1 cellular context compared by ENCODE assay signal in the genomic region with DNA sequence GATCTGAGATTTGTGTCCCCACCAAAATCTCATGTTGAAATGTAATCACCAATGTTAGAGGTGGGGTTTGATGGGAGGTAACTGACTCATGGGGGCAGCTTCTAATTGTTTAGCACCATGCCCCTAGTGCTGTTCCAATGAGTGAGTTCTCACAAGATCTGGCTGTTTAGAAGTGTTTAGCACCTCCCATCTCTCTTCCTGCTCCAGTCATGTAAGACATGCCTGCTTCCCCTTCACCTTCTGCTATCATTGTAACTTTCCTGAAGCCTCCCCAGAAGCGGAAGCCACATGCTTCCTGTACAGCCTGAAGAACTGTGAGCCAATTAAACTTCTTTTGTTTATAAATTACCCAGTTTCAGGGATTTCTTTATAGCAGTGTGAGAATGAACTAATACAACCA.
TF ChIP-seq lines count a peak whose summit lies in the region.

No MANE protein-coding gene starts in this region.

TF ChIP-seq in HepG2, 621 proteins besides CTCF, POLR2A, EP300 and RAD21 (continued from another document):
- TF ChIP-seq, protein P1, sequence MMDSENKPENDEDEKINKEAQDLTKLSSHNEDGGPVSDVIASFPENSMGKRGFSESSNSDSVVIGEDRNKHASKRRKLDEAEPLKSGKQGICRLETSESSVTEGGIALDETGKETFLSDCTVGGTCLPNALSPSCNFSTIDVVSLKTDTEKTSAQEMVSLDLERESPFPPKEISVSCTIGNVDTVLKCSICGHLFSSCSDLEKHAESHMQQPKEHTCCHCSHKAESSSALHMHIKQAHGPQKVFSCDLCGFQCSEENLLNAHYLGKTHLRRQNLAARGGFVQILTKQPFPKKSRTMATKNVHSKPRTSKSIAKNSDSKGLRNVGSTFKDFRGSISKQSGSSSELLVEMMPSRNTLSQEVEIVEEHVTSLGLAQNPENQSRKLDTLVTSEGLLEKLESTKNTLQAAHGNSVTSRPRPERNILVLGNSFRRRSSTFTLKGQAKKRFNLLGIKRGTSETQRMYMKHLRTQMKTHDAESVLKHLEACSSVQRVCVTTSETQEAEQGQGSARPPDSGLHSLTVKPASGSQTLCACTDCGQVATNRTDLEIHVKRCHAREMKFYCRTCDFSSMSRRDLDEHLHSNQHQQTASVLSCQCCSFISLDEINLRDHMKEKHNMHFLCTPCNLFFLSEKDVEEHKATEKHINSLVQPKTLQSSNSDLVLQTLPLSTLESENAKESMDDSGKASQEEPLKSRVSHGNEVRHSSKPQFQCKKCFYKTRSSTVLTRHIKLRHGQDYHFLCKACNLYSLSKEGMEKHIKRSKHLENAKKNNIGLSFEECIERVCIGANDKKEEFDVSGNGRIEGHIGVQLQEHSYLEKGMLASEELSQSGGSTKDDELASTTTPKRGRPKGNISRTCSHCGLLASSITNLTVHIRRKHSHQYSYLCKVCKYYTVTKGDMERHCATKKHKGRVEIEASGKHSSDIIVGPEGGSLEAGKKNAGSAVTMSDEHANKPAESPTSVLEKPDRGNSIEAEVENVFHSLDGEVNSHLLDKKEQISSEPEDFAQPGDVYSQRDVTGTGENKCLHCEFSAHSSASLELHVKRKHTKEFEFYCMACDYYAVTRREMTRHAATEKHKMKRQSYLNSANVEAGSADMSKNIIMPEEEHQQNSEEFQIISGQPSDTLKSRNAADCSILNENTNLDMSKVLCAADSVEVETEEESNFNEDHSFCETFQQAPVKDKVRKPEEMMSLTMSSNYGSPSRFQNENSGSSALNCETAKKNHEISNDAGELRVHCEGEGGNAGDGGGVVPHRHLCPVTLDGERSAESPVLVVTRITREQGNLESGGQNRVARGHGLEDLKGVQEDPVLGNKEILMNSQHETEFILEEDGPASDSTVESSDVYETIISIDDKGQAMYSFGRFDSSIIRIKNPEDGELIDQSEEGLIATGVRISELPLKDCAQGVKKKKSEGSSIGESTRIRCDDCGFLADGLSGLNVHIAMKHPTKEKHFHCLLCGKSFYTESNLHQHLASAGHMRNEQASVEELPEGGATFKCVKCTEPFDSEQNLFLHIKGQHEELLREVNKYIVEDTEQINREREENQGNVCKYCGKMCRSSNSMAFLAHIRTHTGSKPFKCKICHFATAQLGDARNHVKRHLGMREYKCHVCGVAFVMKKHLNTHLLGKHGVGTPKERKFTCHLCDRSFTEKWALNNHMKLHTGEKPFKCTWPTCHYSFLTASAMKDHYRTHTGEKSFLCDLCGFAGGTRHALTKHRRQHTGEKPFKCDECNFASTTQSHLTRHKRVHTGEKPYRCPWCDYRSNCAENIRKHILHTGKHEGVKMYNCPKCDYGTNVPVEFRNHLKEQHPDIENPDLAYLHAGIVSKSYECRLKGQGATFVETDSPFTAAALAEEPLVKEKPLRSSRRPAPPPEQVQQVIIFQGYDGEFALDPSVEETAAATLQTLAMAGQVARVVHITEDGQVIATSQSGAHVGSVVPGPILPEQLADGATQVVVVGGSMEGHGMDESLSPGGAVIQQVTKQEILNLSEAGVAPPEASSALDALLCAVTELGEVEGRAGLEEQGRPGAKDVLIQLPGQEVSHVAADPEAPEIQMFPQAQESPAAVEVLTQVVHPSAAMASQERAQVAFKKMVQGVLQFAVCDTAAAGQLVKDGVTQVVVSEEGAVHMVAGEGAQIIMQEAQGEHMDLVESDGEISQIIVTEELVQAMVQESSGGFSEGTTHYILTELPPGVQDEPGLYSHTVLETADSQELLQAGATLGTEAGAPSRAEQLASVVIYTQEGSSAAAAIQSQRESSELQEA (CRISPR knock-in tag; IDR thresholded peaks at IDR 0.05; ENCODE audit: not compliant biosample characterization): no peak
- TF ChIP-seq ADNP (CRISPR knock-in tag; IDR thresholded peaks at IDR 0.05): no peak
- no peak for TF ChIP-seq GZF1 (CRISPR knock-in tag; IDR thresholded peaks at IDR 0.05)
- TF ChIP-seq YEATS2 (CRISPR knock-in tag; IDR thresholded peaks at IDR 0.05; ENCODE audit: borderline replicate concordance): no peak
- TF ChIP-seq SRF (IDR thresholded peaks at IDR 0.05; ENCODE audit: low read depth, low read length): no peak
- no peak for TF ChIP-seq ZNF879 (CRISPR knock-in tag; IDR thresholded peaks at IDR 0.05)
- TF ChIP-seq CEBPG (CRISPR knock-in tag; IDR thresholded peaks at IDR 0.05): no peak
- no peak for TF ChIP-seq ZNF30 (CRISPR knock-in tag; IDR thresholded peaks at IDR 0.05)
- TF ChIP-seq, protein P2, sequence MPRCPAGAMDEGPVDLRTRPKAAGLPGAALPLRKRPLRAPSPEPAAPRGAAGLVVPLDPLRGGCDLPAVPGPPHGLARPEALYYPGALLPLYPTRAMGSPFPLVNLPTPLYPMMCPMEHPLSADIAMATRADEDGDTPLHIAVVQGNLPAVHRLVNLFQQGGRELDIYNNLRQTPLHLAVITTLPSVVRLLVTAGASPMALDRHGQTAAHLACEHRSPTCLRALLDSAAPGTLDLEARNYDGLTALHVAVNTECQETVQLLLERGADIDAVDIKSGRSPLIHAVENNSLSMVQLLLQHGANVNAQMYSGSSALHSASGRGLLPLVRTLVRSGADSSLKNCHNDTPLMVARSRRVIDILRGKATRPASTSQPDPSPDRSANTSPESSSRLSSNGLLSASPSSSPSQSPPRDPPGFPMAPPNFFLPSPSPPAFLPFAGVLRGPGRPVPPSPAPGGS (CRISPR knock-in tag; IDR thresholded peaks at IDR 0.05): no peak
- TF ChIP-seq, protein P3, sequence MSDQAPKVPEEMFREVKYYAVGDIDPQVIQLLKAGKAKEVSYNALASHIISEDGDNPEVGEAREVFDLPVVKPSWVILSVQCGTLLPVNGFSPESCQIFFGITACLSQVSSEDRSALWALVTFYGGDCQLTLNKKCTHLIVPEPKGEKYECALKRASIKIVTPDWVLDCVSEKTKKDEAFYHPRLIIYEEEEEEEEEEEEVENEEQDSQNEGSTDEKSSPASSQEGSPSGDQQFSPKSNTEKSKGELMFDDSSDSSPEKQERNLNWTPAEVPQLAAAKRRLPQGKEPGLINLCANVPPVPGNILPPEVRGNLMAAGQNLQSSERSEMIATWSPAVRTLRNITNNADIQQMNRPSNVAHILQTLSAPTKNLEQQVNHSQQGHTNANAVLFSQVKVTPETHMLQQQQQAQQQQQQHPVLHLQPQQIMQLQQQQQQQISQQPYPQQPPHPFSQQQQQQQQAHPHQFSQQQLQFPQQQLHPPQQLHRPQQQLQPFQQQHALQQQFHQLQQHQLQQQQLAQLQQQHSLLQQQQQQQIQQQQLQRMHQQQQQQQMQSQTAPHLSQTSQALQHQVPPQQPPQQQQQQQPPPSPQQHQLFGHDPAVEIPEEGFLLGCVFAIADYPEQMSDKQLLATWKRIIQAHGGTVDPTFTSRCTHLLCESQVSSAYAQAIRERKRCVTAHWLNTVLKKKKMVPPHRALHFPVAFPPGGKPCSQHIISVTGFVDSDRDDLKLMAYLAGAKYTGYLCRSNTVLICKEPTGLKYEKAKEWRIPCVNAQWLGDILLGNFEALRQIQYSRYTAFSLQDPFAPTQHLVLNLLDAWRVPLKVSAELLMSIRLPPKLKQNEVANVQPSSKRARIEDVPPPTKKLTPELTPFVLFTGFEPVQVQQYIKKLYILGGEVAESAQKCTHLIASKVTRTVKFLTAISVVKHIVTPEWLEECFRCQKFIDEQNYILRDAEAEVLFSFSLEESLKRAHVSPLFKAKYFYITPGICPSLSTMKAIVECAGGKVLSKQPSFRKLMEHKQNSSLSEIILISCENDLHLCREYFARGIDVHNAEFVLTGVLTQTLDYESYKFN (CRISPR knock-in tag; conservative IDR thresholded peaks at IDR 0.05): no peak
- no peak for TF ChIP-seq KDM6A (CRISPR knock-in tag; IDR thresholded peaks at IDR 0.05; ENCODE audit: low read depth)
- no peak for TF ChIP-seq ZNF615 (CRISPR knock-in tag; IDR thresholded peaks at IDR 0.05; ENCODE audit: borderline replicate concordance)
- no peak for TF ChIP-seq HDAC6 (IDR thresholded peaks at IDR 0.05; ENCODE audit: low read depth, low read length)
- no peak for TF ChIP-seq ZNF121 (CRISPR knock-in tag; IDR thresholded peaks at IDR 0.05)
TF ChIP-seq in HepG2: peak in this region for 0.
